Comparison of ENCODE assay signal across 2 cellular contexts in the genomic region with DNA sequence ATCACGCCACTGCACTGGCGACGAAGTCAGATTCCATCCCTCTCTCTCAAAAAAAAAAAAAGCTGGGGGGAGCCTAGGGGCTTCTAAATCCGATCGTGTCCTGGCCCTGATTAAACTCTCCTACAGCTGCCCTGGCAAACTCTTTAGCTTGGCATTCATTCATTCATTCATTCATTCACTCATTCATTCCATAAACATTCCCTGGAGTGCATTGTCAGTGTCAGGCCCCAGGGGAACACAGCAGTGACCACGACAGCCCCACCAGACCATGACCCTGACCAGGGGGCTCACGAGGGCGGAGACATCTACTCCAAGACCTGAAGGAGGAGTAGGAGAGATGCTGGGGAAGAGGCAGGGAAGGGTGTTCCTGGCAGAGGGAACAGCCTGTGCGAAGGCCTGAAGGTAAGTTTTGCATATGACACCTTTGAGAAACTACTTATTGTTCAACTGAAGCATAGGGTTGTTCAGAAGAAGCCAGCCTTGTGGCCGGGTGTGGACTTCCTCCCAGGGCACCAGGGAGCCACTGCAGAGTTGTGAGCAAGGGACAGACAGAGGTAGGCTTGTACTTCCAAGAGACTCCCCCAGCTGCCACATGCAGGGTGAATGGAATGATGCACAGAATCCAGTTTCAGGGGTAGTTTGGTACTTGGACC.
TF ChIP-seq lines count a peak whose summit lies in the region.

No MANE protein-coding gene starts in this region.

TF ChIP-seq in IMR-90, 13 proteins besides CTCF, POLR2A, EP300 and RAD21:
- TF ChIP-seq USF2 (IDR thresholded peaks at IDR 0.05; ENCODE audit: low read depth, low read length) (no peak), SMC3 (IDR thresholded peaks at IDR 0.05; ENCODE audit: low read depth, low read length) (no peak), MXI1 (IDR thresholded peaks at IDR 0.05; ENCODE audit: borderline replicate concordance, low read depth, low read length) (no peak), NFE2L2 (IDR thresholded peaks at IDR 0.05; ENCODE audit: low read depth, low read length) (no peak), RFX5 (IDR thresholded peaks at IDR 0.05; ENCODE audit: low read depth, low read length) (no peak), CEBPB (IDR thresholded peaks at IDR 0.05; ENCODE audit: low read depth, low read length) (no peak)

TF ChIP-seq in endothelial cell of umbilical vein, 7 proteins besides CTCF, POLR2A, EP300 and RAD21:
- TF ChIP-seq POLR2AphosphoS5 (IDR thresholded peaks at IDR 0.05; ENCODE audit: insufficient read depth, low read depth, low read length) (no peak), EZH2 (IDR thresholded peaks at IDR 0.05; ENCODE audit: borderline replicate concordance, low read depth, low read length, severe bottlenecking) (no peak), MAX (IDR thresholded peaks at IDR 0.05; ENCODE audit: insufficient read depth, insufficient read length) (no peak), GATA2 (IDR thresholded peaks at IDR 0.05; ENCODE audit: insufficient read depth, insufficient read length, low read depth, low read length) (no peak), MYC (IDR thresholded peaks at IDR 0.05; ENCODE audit: low read depth, low read length) (no peak), JUN (IDR thresholded peaks at IDR 0.05; ENCODE audit: borderline replicate concordance, insufficient read depth, insufficient read length, low read depth) (no peak), FOS (IDR thresholded peaks at IDR 0.05; ENCODE audit: borderline replicate concordance, insufficient read depth, low read length) (no peak)
